ENCODE assay signal across 17 cellular contexts in genomic region chrX:44155126-44155525, GRCh38.
"Had no signal": no experiment of that assay in that cellular context is flagged by ENCODE, and none has a peak within 500 bp of the region (broad histone marks: within the 10 kb centered on the region; RNA-seq: fewer than 3 reads in every experiment).

No MANE protein-coding gene starts in this region.

- H3K9me3 ChIP-seq: left lung, thyroid gland had no signal

- H3K4me3 ChIP-seq: coronary artery, left lung, thyroid gland had no signal

- H3K79me2 ChIP-seq: parathyroid adenoma had no signal

- H3K36me3 ChIP-seq: brain microvascular endothelial cell, left lung, thyroid gland had no signal

- H2AFZ ChIP-seq: parathyroid adenoma had no signal

- H3K27me3 ChIP-seq: brain microvascular endothelial cell, left lung, thyroid gland had no signal

- H3K27ac ChIP-seq: brain microvascular endothelial cell, coronary artery, left lung, parathyroid adenoma, thyroid gland had no signal

- DNase-seq: activated CD4-positive, alpha-beta T cell treated with anti-CD3 and anti-CD28 coated beads, Interleukin-2, amount 10 ng/mL, durations not matched to agents 24 days and 14 days; activated CD8-positive, alpha-beta T cell treated with anti-CD3 and anti-CD28 coated beads for 36 hours; activated naive CD4-positive, alpha-beta T cell treated with anti-CD3 and anti-CD28 coated beads for 36 hours; activated naive CD8-positive, alpha-beta T cell treated with anti-CD3 and anti-CD28 coated beads, Interleukin-2, amount 50 U/mL, for 24 hours; activated T-cell treated with anti-CD3 and anti-CD28 coated beads, Interleukin-2, amount 50 U/mL, for 24 hours; anterior cingulate cortex; brain microvascular endothelial cell; central memory CD4-positive, alpha-beta T cell; foreskin melanocyte; hypothalamus; left lung; stimulated activated CD4-positive, alpha-beta T cell treated with anti-CD3 and anti-CD28 coated beads, Interleukin-12 subunit alpha, Interleukin-12 subunit beta, amount 100 ng/mL, for 4 hours; stimulated activated CD4-positive, alpha-beta T cell treated with anti-CD3 and anti-CD28 coated beads, Interleukin-1b, Interleukin-23, amount 100 ng/mL, for 48 hours; stimulated activated naive CD4-positive, alpha-beta T cell treated with Interleukin-2 at 50 U/mL for 16 hours; thyroid gland had no signal

- H3K4me1 ChIP-seq: left lung, parathyroid adenoma, thyroid gland had no signal

- H3K9ac ChIP-seq: parathyroid adenoma had no signal
